ENCODE assay signal across 9 cellular contexts in the genomic region with DNA sequence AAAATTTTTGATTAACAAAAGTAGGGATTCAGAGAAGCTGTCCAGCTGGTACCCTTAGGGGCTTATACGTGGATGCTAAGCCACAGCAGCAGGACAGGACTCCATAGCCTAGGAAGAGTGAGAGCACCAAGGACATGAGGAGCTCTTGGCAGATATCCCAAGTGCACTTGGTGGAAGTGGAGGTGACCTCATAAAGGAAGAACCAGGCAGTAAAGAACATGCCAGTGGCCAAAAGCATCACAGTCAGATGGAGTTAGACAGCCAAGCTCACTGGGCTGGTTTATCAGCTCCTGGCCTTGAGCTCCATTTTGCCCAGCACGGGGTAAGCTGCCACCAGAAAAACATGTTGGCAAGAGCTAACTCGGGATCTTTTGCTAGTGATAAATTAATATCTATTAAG.
A peak's percentile ranks its signal among the peaks of the same experiment; 100 is the strongest.
DNase-seq lines count a peak whose midpoint lies in the region; ATAC-seq and TF ChIP-seq lines count a peak whose summit lies in the region.
"Had no signal": no experiment of that assay in that cellular context is flagged by ENCODE, and none has a peak within 500 bp of the region (broad histone marks: within the 10 kb centered on the region; RNA-seq: fewer than 3 reads in every experiment).

No MANE protein-coding gene starts in this region.

- no peak for TF ChIP-seq CTCF in epithelial cell of esophagus (IDR thresholded peaks at IDR 0.05; ENCODE audit: insufficient read depth, low read depth, low read length, missing control alignments)

- H3K4me3 ChIP-seq in epithelial cell of esophagus (ENCODE audit: low read length) = no peak overlapping the region

- ATAC-seq in GM21447 (IDR thresholded peaks at IDR 0.05; ENCODE audit: unreplicated experiment) (no peak), HG02623 (IDR thresholded peaks at IDR 0.05; ENCODE audit: unreplicated experiment) (no peak)

- DNase-seq in Daoy (ENCODE audit: low read depth) (peak; percentile 86), NCI-H510A treated with DMSO at 0.1 percent for 48 hours (lab: John Stamatoyannopoulos, UW) (peak; percentile 29), epithelial cell of esophagus (ENCODE audit: low read depth) (peak; percentile 88), pulmonary artery endothelial cell (ENCODE audit: low read depth, low spot score) (peak; percentile 35), GM19240 (ENCODE audit: insufficient read length, low spot score) (no peak)
- no peak for DNase-seq in activated effector memory CD4-positive, alpha-beta T cell treated with anti-CD3 and anti-CD28 coated beads, Interleukin-2, amount 50 U/mL, for 16 hours
- DNase-seq: NCI-H526 treated with DMSO at 0.1 percent for 48 hours had no signal

Comparison
In these comparisons a context has a peak if more than half of its experiments do, and no peak if none do; other contexts are left out.
1. DNase-seq: peak in Daoy (single experiment), NCI-H510A treated with DMSO at 0.1 percent for 48 hours (single experiment), epithelial cell of esophagus (single experiment) and pulmonary artery endothelial cell (single experiment); none in GM19240 (single experiment) and activated effector memory CD4-positive, alpha-beta T cell treated with anti-CD3 and anti-CD28 coated beads, Interleukin-2, amount 50 U/mL, for 16 hours (single experiment).